12 cellular contexts compared by ENCODE assay signal in genomic region chr3:141077631-141078030, GRCh38. TPM values are rescaled to one million over a fixed set of nuclear protein-coding genes. Genes with fewer than 3 reads are reported as not detected.
DNase-seq lines count a peak whose midpoint lies in the region; ATAC-seq and TF ChIP-seq lines count a peak whose summit lies in the region.
"Had no signal": no experiment of that assay in that cellular context is flagged by ENCODE, and none has a peak within 500 bp of the region (broad histone marks: within the 10 kb centered on the region; RNA-seq: fewer than 3 reads in every experiment).

No MANE protein-coding gene starts in this region.

- H3K9ac ChIP-seq in fibroblast of lung (ENCODE audit: insufficient read depth, low read length): no peak overlapping the region
- H3K9ac ChIP-seq in mammary epithelial cell (ENCODE audit: insufficient read depth, low read length): no peak overlapping the region

- H3K9me3 Mint-ChIP-seq in activated naive CD4-positive, alpha-beta T cell treated with anti-CD3 and anti-CD28 coated beads for 36 hours: no peaks in the 10 kb centered on the region
- no peaks in the 10 kb centered on the region for H3K9me3 Mint-ChIP-seq in activated naive CD4-positive, alpha-beta T cell treated with anti-CD3 and anti-CD28 coated beads, Interleukin-2, amount 50 U/mL, for 72 hours
- no peaks in the 10 kb centered on the region for H3K9me3 Mint-ChIP-seq in naive thymus-derived CD8-positive, alpha-beta T cell
- H3K9me3 Mint-ChIP-seq in type B pancreatic cell: no peaks in the 10 kb centered on the region

- H3K4me3 Mint-ChIP-seq in activated naive CD4-positive, alpha-beta T cell treated with anti-CD3 and anti-CD28 coated beads for 36 hours: peak overlapping the region; percentile 48
- peak overlapping the region in 6 of 10 donors; percentile 50 to 80 (median 75) for H3K4me3 Mint-ChIP-seq in naive thymus-derived CD8-positive, alpha-beta T cell
- peak overlapping the region; percentile 76 for H3K4me3 Mint-ChIP-seq in type B pancreatic cell

- in situ Hi-C loops in mammary epithelial cell (cut with MboI; ENCODE audit: low sequenced_read_pairs in 2 of 2): no loop called here

- peaks cover 16% of the 10 kb centered on the region for H3K4me1 Mint-ChIP-seq in activated naive CD4-positive, alpha-beta T cell treated with anti-CD3 and anti-CD28 coated beads for 36 hours (ENCODE audit: low read depth)
- peaks cover 8 to 17% (median 12%) of the 10 kb centered on the region in 4 donors for H3K4me1 Mint-ChIP-seq in naive thymus-derived CD8-positive, alpha-beta T cell
- peaks cover 63% of the 10 kb centered on the region for H3K4me1 Mint-ChIP-seq in type B pancreatic cell (ENCODE audit: unreplicated experiment)

- dilution Hi-C loops in mammary epithelial cell (cut with HindIII; ENCODE audit: low sequenced_read_pairs): no loop called here

- intact Hi-C loops in activated naive CD4-positive, alpha-beta T cell treated with anti-CD3 and anti-CD28 coated beads for 36 hours (cut with micrococcal nuclease): no loop called here
- intact Hi-C loops in mammary epithelial cell (cut with micrococcal nuclease): no loop called here

- H3K36me3 Mint-ChIP-seq in activated naive CD4-positive, alpha-beta T cell treated with anti-CD3 and anti-CD28 coated beads for 36 hours (ENCODE audit: low read depth): no peaks in the 10 kb centered on the region
- no peaks in the 10 kb centered on the region for H3K36me3 Mint-ChIP-seq in activated naive CD4-positive, alpha-beta T cell treated with anti-CD3 and anti-CD28 coated beads, Interleukin-2, amount 50 U/mL, for 72 hours
- H3K36me3 Mint-ChIP-seq in naive thymus-derived CD8-positive, alpha-beta T cell: no peaks in the 10 kb centered on the region
- no peaks in the 10 kb centered on the region for H3K36me3 Mint-ChIP-seq in type B pancreatic cell

- no peak overlapping the region for H3K27ac ChIP-seq in fibroblast of lung (ENCODE audit: insufficient read depth, low read length)
- no peak overlapping the region for H3K27ac ChIP-seq in mammary epithelial cell (ENCODE audit: insufficient read depth, low read depth, low read length)

- BruUV-seq in mammary epithelial cell (replicated peaks; lab: Mats Ljungman, UMichigan): no TSS peak

- H4K20me1 ChIP-seq in fibroblast of lung (ENCODE audit: control insufficient read depth, extremely low read depth, insufficient read depth, low read length) (no peaks in the 10 kb centered on the region), mammary epithelial cell (ENCODE audit: insufficient read depth, low read length) (no peaks in the 10 kb centered on the region)

- no peaks in the 10 kb centered on the region for H3K27me3 Mint-ChIP-seq in activated naive CD4-positive, alpha-beta T cell treated with anti-CD3 and anti-CD28 coated beads for 36 hours (ENCODE audit: low read depth)
- H3K27me3 Mint-ChIP-seq in naive thymus-derived CD8-positive, alpha-beta T cell: peaks cover 0 to under 1% (median 0%) of the 10 kb centered on the region in 5 donors
- H3K27me3 Mint-ChIP-seq in type B pancreatic cell: no peaks in the 10 kb centered on the region

- H2AFZ ChIP-seq in fibroblast of lung (ENCODE audit: low read length) (peak overlapping the region; percentile 61), mammary epithelial cell (ENCODE audit: low read depth, low read length) (no peak overlapping the region)

- CTCF ChIA-PET in activated naive CD4-positive, alpha-beta T cell treated with anti-CD3 and anti-CD28 coated beads for 36 hours (lab: Charles Lee): interaction anchor here (1.2 kb wide), 1 partner anchor 9 kb away, joined by 3 read pairs; no protein-coding TSS in a partner anchor
- CTCF ChIA-PET in mammary epithelial cell (lab: Charles Lee; ENCODE audit: low non-redundant PET): no interaction called here

- no peaks in the 10 kb centered on the region for H3K9me3 ChIP-seq in fibroblast of lung (ENCODE audit: control insufficient read depth, insufficient read depth, low read depth, low read length)
- no peaks in the 10 kb centered on the region for H3K9me3 ChIP-seq in mammary epithelial cell (replicated peaks; ENCODE audit: insufficient read depth, low read length)

- no peak for ATAC-seq in activated naive CD4-positive, alpha-beta T cell treated with anti-CD3 and anti-CD28 coated beads, Interleukin-2, amount 50 U/mL, for 72 hours
- no peak for ATAC-seq in naive thymus-derived CD8-positive, alpha-beta T cell
- ATAC-seq in HG03520 (IDR thresholded peaks at IDR 0.05; ENCODE audit: unreplicated experiment) (no peak), HG03432 (IDR thresholded peaks at IDR 0.05; ENCODE audit: unreplicated experiment) (no peak)

- H3K27me3 ChIP-seq in fibroblast of lung (ENCODE audit: control insufficient read depth, insufficient read depth, low read length) (no peaks in the 10 kb centered on the region), mammary epithelial cell (ENCODE audit: insufficient read depth, low read length) (no peaks in the 10 kb centered on the region)

- H3K79me2 ChIP-seq in fibroblast of lung (ENCODE audit: control insufficient read depth, insufficient read depth, low read length) (no peaks in the 10 kb centered on the region), mammary epithelial cell (ENCODE audit: insufficient read depth, low read length) (no peaks in the 10 kb centered on the region)

- no peak overlapping the region for H3K4me3 ChIP-seq in fibroblast of lung (replicated peaks in 1 of 4; ENCODE audit: control extremely low read depth in 1 of 4, insufficient read depth in 1 of 4, low read depth in 3 of 4, low read length in 4 of 4)
- no peak overlapping the region for H3K4me3 ChIP-seq in mammary epithelial cell (replicated peaks in 1 of 3; ENCODE audit: insufficient read depth in 1 of 3, low read depth in 2 of 3, low read length in 3 of 3)

- no peak overlapping the region for H3K27ac Mint-ChIP-seq in activated naive CD4-positive, alpha-beta T cell treated with anti-CD3 and anti-CD28 coated beads for 36 hours
- no peak overlapping the region for H3K27ac Mint-ChIP-seq in activated naive CD4-positive, alpha-beta T cell treated with anti-CD3 and anti-CD28 coated beads, Interleukin-2, amount 50 U/mL, for 72 hours
- peak overlapping the region in 3 of 10 donors; percentile 6 to 66 (median 33) for H3K27ac Mint-ChIP-seq in naive thymus-derived CD8-positive, alpha-beta T cell
- peak overlapping the region; percentile 67 for H3K27ac Mint-ChIP-seq in type B pancreatic cell

- H3K36me3 ChIP-seq in fibroblast of lung (ENCODE audit: control insufficient read depth, insufficient read depth, low read length) (no peaks in the 10 kb centered on the region), mammary epithelial cell (ENCODE audit: insufficient read depth, low read length) (no peaks in the 10 kb centered on the region)

- POLR2A ChIA-PET in naive thymus-derived CD8-positive, alpha-beta T cell (lab: Charles Lee): no interaction called here

- H3K4me2 ChIP-seq in fibroblast of lung (ENCODE audit: extremely low read depth, insufficient read depth, low read length): peak overlapping the region; percentile 66
- H3K4me2 ChIP-seq in mammary epithelial cell (ENCODE audit: insufficient read depth, low read depth, low read length): no peak overlapping the region

- WGBS in mammary epithelial cell (ENCODE audit: low coverage, missing lambda C conversion rate): 67% methylated on average over 6 of the region's 6 CpGs

- TF ChIP-seq CTCF in fibroblast of lung (conservative IDR thresholded peaks at IDR 0.05 in 1 of 2, IDR thresholded peaks at IDR 0.05 in 1 of 2; ENCODE audit: low read depth in 1 of 2, low read length in 2 of 2) (no peak), type B pancreatic cell (conservative IDR thresholded peaks at IDR 0.05) (no peak), mammary epithelial cell (conservative IDR thresholded peaks at IDR 0.05 in 1 of 2, IDR thresholded peaks at IDR 0.05 in 1 of 2; ENCODE audit: extremely low read depth in 1 of 2, insufficient read depth in 1 of 2, low read depth in 1 of 2, low read length in 2 of 2) (no peak)

- DNase-seq in activated naive CD4-positive, alpha-beta T cell treated with anti-CD3 and anti-CD28 coated beads for 36 hours: no peak
- no peak for DNase-seq in activated naive CD4-positive, alpha-beta T cell treated with anti-CD3 and anti-CD28 coated beads, Interleukin-2, amount 50 U/mL, for 72 hours (ENCODE audit: low spot score in 2 of 2)
- DNase-seq in fibroblast of lung (ENCODE audit: low read depth in 2 of 2): no peak
- DNase-seq in naive thymus-derived CD8-positive, alpha-beta T cell: no peak
- DNase-seq in type B pancreatic cell (ENCODE audit: extremely low spot score, unreplicated experiment): no peak
- no peak for DNase-seq in mammary epithelial cell
- DNase-seq: 8988T, erythroblast, T-helper 9 cell had no signal

- no peaks in the 10 kb centered on the region for H3K4me1 ChIP-seq in fibroblast of lung (ENCODE audit: control insufficient read depth, extremely low read depth, insufficient read depth, low read length)
- no peaks in the 10 kb centered on the region for H3K4me1 ChIP-seq in mammary epithelial cell (ENCODE audit: insufficient read depth, low read length)

RNA-seq across cellular contexts. Expression of gene SPSB4, which starts 26.5 kb away (rescaled TPM):
- not detected for total RNA-seq in activated naive CD4-positive, alpha-beta T cell treated with anti-CD3 and anti-CD28 coated beads for 36 hours
- not detected for total RNA-seq in activated naive CD4-positive, alpha-beta T cell treated with anti-CD3 and anti-CD28 coated beads, Interleukin-2, amount 50 U/mL, for 72 hours
- total RNA-seq in fibroblast of lung (not detected in 2 replicates), type B pancreatic cell (ENCODE audit: low replicate concordance) (4.7 and 23.8 TPM in 2 replicates), mammary epithelial cell (not detected)
- polyA plus RNA-seq in fibroblast of lung (0.02 TPM in 1 of 2 replicates, not detected in the other), mammary epithelial cell (not detected)
- not detected in 2 replicates for polyA plus RNA-seq in fibroblast of lung (2012)
- polyA minus RNA-seq in fibroblast of lung (ENCODE audit: low replicate concordance) (not detected in 2 replicates), mammary epithelial cell (not detected)
- total RNA-seq in naive thymus-derived CD8-positive, alpha-beta T cell: not detected
- polyA plus RNA-seq in naive thymus-derived CD8-positive, alpha-beta T cell: not detected
- total RNA-seq: mononuclear cell had no signal
